ENCODE assay signal across 23 cellular contexts in genomic region chr17:48757524-48757961, GRCh38. TPM values are rescaled to one million over a fixed set of nuclear protein-coding genes. Genes with fewer than 3 reads are reported as not detected.
DNase-seq lines count a peak whose midpoint lies in the region; ATAC-seq and TF ChIP-seq lines count a peak whose summit lies in the region.
"Had no signal": no experiment of that assay in that cellular context is flagged by ENCODE, and none has a peak within 500 bp of the region (broad histone marks: within the 10 kb centered on the region; RNA-seq: fewer than 3 reads in every experiment).

No MANE protein-coding gene starts in this region.

- CTCF ChIA-PET in Panc1 (lab: Charles Lee), result no interaction called here

- H3K4me1 ChIP-seq in Panc1 (ENCODE audit: control insufficient read depth, insufficient read depth, low read length), result peaks cover 15% of the 10 kb centered on the region

- ATAC-seq in Panc1 (peak; percentile 64; the same call in 1 of the 2 replicates), left colon (peak; percentile 67), HG03342 (IDR thresholded peaks at IDR 0.05; ENCODE audit: unreplicated experiment) (no peak), omental fat pad (ENCODE audit: low FRiP score) (no peak)
- ATAC-seq: activated CD8-positive, alpha-beta T cell treated with anti-CD3 and anti-CD28 coated beads for 36 hours had no signal

- DNase-seq in AG10803 (ENCODE audit: low read depth) (peak; percentile 70), GM04504 (ENCODE audit: low read depth) (peak; percentile 44), Panc1 (ENCODE audit: low read depth, low spot score) (no peak), left colon (peak in 1 of 2 donors; percentile 53), globus pallidus (ENCODE audit: low spot score) (no peak), omental fat pad (ENCODE audit: low spot score) (no peak), ureter (ENCODE audit: low spot score) (no peak)
- DNase-seq: activated CD8-positive, alpha-beta T cell treated with anti-CD3 and anti-CD28 coated beads for 36 hours; DMS79 treated with DMSO at 0.1 percent for 48 hours; endodermal cell; foreskin fibroblast; left ventricle myocardium inferior; NCI-H187 treated with DMSO at 0.1 percent for 48 hours; NCI-H526 treated with DMSO at 0.1 percent for 48 hours; ovary; stimulated activated CD4-positive, alpha-beta T cell treated with anti-CD3 and anti-CD28 coated beads, Interleukin-4, amount 100 ng/mL, for 24 hours; stimulated activated CD8-positive, alpha-beta memory T cell treated with anti-CD3 and anti-CD28 coated beads, Interleukin-4, amount 100 ng/mL, for 48 hours; testis had no signal

- intact Hi-C loops in Panc1 (cut with micrococcal nuclease; ENCODE audit: unreplicated experiment) (no loop called here), left colon (cut with DNase I, micrococcal nuclease) (no loop called here)

- H3K27ac ChIP-seq in Panc1 (ENCODE audit: low read length), result no peak overlapping the region
- H3K27ac ChIP-seq: adrenal gland, left ventricle myocardium inferior, ovary, skin epidermis, testis had no signal

- H3K9me3 ChIP-seq in Panc1 (ENCODE audit: control insufficient read depth, insufficient read depth, low read depth, low read length), result no peaks in the 10 kb centered on the region
- H3K9me3 ChIP-seq: adrenal gland, left ventricle myocardium inferior, ovary, testis had no signal

- no peak for TF ChIP-seq CTCF in AG10803 (conservative IDR thresholded peaks at IDR 0.05; ENCODE audit: low read length)
- TF ChIP-seq CTCF in Panc1 (IDR thresholded peaks at IDR 0.05), result no peak
- TF ChIP-seq CTCF in omental fat pad (IDR thresholded peaks at IDR 0.05), result no peak

- H3K4me3 ChIP-seq in AG10803 (ENCODE audit: low read length) (no peak overlapping the region), Panc1 (ENCODE audit: low read depth in 2 of 2, low read length in 2 of 2) (no peak overlapping the region)
- H3K4me3 ChIP-seq: adrenal gland, left ventricle myocardium inferior, ovary, skin epidermis, testis had no signal

- BruUV-seq in Panc1 (replicated peaks; lab: Mats Ljungman, UMichigan), result no TSS peak

- in situ Hi-C loops in Panc1 (cut with HindIII; ENCODE audit: low pct_unique_long_range_greater_than_20kb, low sequenced_read_pairs), result no loop called here

- H3K27me3 ChIP-seq in Panc1 (ENCODE audit: control insufficient read depth, insufficient read depth, low read length), result no peaks in the 10 kb centered on the region
- H3K27me3 ChIP-seq: ovary, testis had no signal

- POLR2A ChIA-PET in Panc1 (lab: Charles Lee), result no interaction called here

- no peaks in the 10 kb centered on the region for H3K36me3 ChIP-seq in Panc1 (ENCODE audit: control insufficient read depth, insufficient read depth, low read length)
- H3K36me3 ChIP-seq: adrenal gland, left ventricle myocardium inferior, ovary had no signal

RNA-seq across cellular contexts. Expression of gene HOXB13, which starts 29.0 kb away (rescaled TPM):
- total RNA-seq in Panc1 (2021; ENCODE audit: unreplicated experiment) (8.1 TPM), left colon (10 to 100 TPM; 39.4 to 88.0 TPM), omental fat pad (not detected), ureter (not detected)
- 11.7 TPM for polyA plus RNA-seq in Panc1 (2012; ENCODE audit: insufficient read length)
- total RNA-seq: activated CD8-positive, alpha-beta T cell treated with anti-CD3 and anti-CD28 coated beads for 36 hours; activated T-helper 1 cell treated with anti-CD3 and anti-CD28 coated beads, Interleukin-12 subunit alpha, Interleukin-12 subunit beta, Interleukin-2, Interleukin-4 antibody, amounts not matched to agents 30 ng/mL and 10 ng/mL and 1 ng/mL, durations not matched to agents 14 hours and 24 hours and 36 hours; endodermal cell; left ventricle myocardium inferior had no signal
- polyA plus RNA-seq: adrenal gland, CD14-positive monocyte, ovary had no signal

RNA-seq across cellular contexts. Expression of gene PRAC2, which starts 34.6 kb away (rescaled TPM):
- total RNA-seq in Panc1 (2021; ENCODE audit: unreplicated experiment), result not detected
- not detected for polyA plus RNA-seq in Panc1 (2012; ENCODE audit: insufficient read length)
- 10 to 100 TPM; 10.1 to 11.7 TPM for total RNA-seq in left colon
- not detected for total RNA-seq in omental fat pad
- total RNA-seq in ureter, result not detected
- total RNA-seq: activated CD8-positive, alpha-beta T cell treated with anti-CD3 and anti-CD28 coated beads for 36 hours; activated T-helper 1 cell treated with anti-CD3 and anti-CD28 coated beads, Interleukin-12 subunit alpha, Interleukin-12 subunit beta, Interleukin-2, Interleukin-4 antibody, amounts not matched to agents 30 ng/mL and 10 ng/mL and 1 ng/mL, durations not matched to agents 14 hours and 24 hours and 36 hours; adrenal gland; endodermal cell; left ventricle myocardium inferior; ovary had no signal
- polyA plus RNA-seq: adrenal gland, CD14-positive monocyte, ovary had no signal

RNA-seq across cellular contexts. Expression of gene PRAC1, which starts 35.2 kb away (rescaled TPM):
- total RNA-seq in Panc1 (2021; ENCODE audit: unreplicated experiment), result not detected
- not detected for polyA plus RNA-seq in Panc1 (2012; ENCODE audit: insufficient read length)
- 100 to 1,000 TPM; 200 to 261 TPM for total RNA-seq in left colon
- not detected for total RNA-seq in omental fat pad
- total RNA-seq in ureter, result not detected
- total RNA-seq: activated CD8-positive, alpha-beta T cell treated with anti-CD3 and anti-CD28 coated beads for 36 hours; activated T-helper 1 cell treated with anti-CD3 and anti-CD28 coated beads, Interleukin-12 subunit alpha, Interleukin-12 subunit beta, Interleukin-2, Interleukin-4 antibody, amounts not matched to agents 30 ng/mL and 10 ng/mL and 1 ng/mL, durations not matched to agents 14 hours and 24 hours and 36 hours; adrenal gland; endodermal cell; left ventricle myocardium inferior; ovary; testis had no signal
- polyA plus RNA-seq: CD14-positive monocyte, ovary had no signal

RNA-seq across cellular contexts. Expression of gene TTLL6, which starts 59.5 kb away (rescaled TPM):
- total RNA-seq in Panc1 (2021; ENCODE audit: unreplicated experiment) (2.5 TPM), left colon (10 to 100 TPM in 1 of 2 donors, 1 to 10 TPM in 1; 4.9 to 14.3 TPM), omental fat pad (1 to 10 TPM in 1 of 4 donors, not detected in 3; 1.9 TPM), ureter (0.68 TPM)
- polyA plus RNA-seq in Panc1 (2012; ENCODE audit: insufficient read length), result 5.2 TPM
- total RNA-seq: activated CD8-positive, alpha-beta T cell treated with anti-CD3 and anti-CD28 coated beads for 36 hours; activated T-helper 1 cell treated with anti-CD3 and anti-CD28 coated beads, Interleukin-12 subunit alpha, Interleukin-12 subunit beta, Interleukin-2, Interleukin-4 antibody, amounts not matched to agents 30 ng/mL and 10 ng/mL and 1 ng/mL, durations not matched to agents 14 hours and 24 hours and 36 hours; left ventricle myocardium inferior had no signal
- polyA plus RNA-seq: CD14-positive monocyte had no signal

Comparison
In these comparisons a context has a peak if more than half of its experiments do, and no peak if none do; other contexts are left out.
1. DNase-seq: peak in AG10803 (single experiment) and GM04504 (single experiment); none in Panc1 (single experiment), globus pallidus (single experiment), omental fat pad (single experiment) and ureter (single experiment).
2. ATAC-seq: peak in Panc1 (single experiment) and left colon (single experiment); none in HG03342 (single experiment) and omental fat pad (single experiment).
3. RNA of gene PRAC2, which starts 34.6 kb away (total RNA-seq): 10.1 to 11.7 TPM in left colon; not detected in Panc1 (single experiment), not detected in omental fat pad and not detected in ureter (single experiment); every median in the first group is over 10 times any median in the second.
4. RNA of gene PRAC1, which starts 35.2 kb away (total RNA-seq): 200 to 261 TPM in left colon; not detected in Panc1 (single experiment), not detected in omental fat pad and not detected in ureter (single experiment); every median in the first group is over 100 times any median in the second.